Comparison of ENCODE assay signal across 19 cellular contexts in the genomic region with DNA sequence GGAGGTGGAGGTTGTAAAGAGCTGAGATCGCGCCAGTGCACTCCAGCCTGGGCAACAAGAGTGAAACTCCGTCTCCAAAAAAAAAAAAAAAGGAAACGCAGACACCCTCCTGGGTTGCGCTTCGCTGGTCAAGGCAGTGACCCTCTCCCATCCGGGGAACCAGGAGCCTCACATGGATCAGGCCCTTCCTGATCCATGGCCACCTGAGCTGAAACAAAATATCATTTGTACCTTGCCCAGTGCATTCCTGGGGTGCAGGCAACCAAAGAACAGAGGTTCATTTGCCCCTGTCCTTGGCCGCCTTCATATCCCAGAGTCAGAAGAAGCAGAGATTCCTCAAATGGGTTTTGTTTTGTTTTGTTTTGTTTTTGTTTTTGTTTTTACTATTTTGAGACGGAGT. TPM values are rescaled to one million over a fixed set of nuclear protein-coding genes. Genes with fewer than 3 reads are reported as not detected.
A peak's percentile ranks its signal among the peaks of the same experiment; 100 is the strongest.
DNase-seq lines count a peak whose midpoint lies in the region; ATAC-seq and TF ChIP-seq lines count a peak whose summit lies in the region.
"Had no signal": no experiment of that assay in that cellular context is flagged by ENCODE, and none has a peak within 500 bp of the region (broad histone marks: within the 10 kb centered on the region; RNA-seq: fewer than 3 reads in every experiment).

No MANE protein-coding gene starts in this region.

- TF ChIP-seq CTCF in nephron (IDR thresholded peaks at IDR 0.05; ENCODE audit: unreplicated experiment in 3 of 3) (no peak), parathyroid adenoma (IDR thresholded peaks at IDR 0.05) (no peak), thyroid gland (IDR thresholded peaks at IDR 0.05) (no peak), ovary (IDR thresholded peaks at IDR 0.05) (no peak), WERI-Rb-1 (IDR thresholded peaks at IDR 0.05; ENCODE audit: low read depth, low read length) (no peak)

- TF ChIP-seq POLR2A in thyroid gland (IDR thresholded peaks at IDR 0.05) (no peak), ovary (IDR thresholded peaks at IDR 0.05) (no peak)

- H2AFZ ChIP-seq in parathyroid adenoma, result peak overlapping the region; percentile 61

- H3K27ac ChIP-seq in parathyroid adenoma (no peak overlapping the region), thyroid gland (peak overlapping the region; percentile 33 to 66 (median 36)), ovary (no peak overlapping the region), WERI-Rb-1 (no peak overlapping the region)
- H3K27ac ChIP-seq: C4-2B had no signal

- H3K36me3 ChIP-seq in parathyroid adenoma (ENCODE audit: control insufficient read depth, insufficient read depth, low read length) (no peaks in the 10 kb centered on the region), thyroid gland (no peaks in the 10 kb centered on the region), ovary (no peaks in the 10 kb centered on the region), WERI-Rb-1 (no peaks in the 10 kb centered on the region)
- H3K36me3 ChIP-seq: HAP-1 had no signal

- H3K9me3 Mint-ChIP-seq in nephron, result no peaks in the 10 kb centered on the region
- H3K9me3 Mint-ChIP-seq: CD4-positive, CD25-positive, alpha-beta regulatory T cell; CD8-positive, alpha-beta T cell; HFFc6 had no signal

- H3K27me3 ChIP-seq in parathyroid adenoma (ENCODE audit: control insufficient read depth, insufficient read depth, low read length) (no peaks in the 10 kb centered on the region), thyroid gland (no peaks in the 10 kb centered on the region), ovary (no peaks in the 10 kb centered on the region), WERI-Rb-1 (ENCODE audit: insufficient read depth, low read depth, severe bottlenecking) (no peaks in the 10 kb centered on the region)

- H3K4me3 ChIP-seq in parathyroid adenoma (ENCODE audit: low read depth, low read length), result no peak overlapping the region
- H3K4me3 ChIP-seq in thyroid gland (replicated peaks in 1 of 3), result no peak overlapping the region
- H3K4me3 ChIP-seq in ovary, result no peak overlapping the region
- no peak overlapping the region for H3K4me3 ChIP-seq in WERI-Rb-1 (ENCODE audit: low read depth, low read length)
- H3K4me3 ChIP-seq: GM12878, HAP-1 had no signal

- H3K79me2 ChIP-seq in parathyroid adenoma, result no peaks in the 10 kb centered on the region

- peak overlapping the region in 2 of 3 experiments; percentile 85 for H3K27ac Mint-ChIP-seq in nephron
- H3K27ac Mint-ChIP-seq: CD4-positive, CD25-positive, alpha-beta regulatory T cell; CD8-positive, alpha-beta T cell; HFFc6 had no signal

- ATAC-seq in HG02885 (IDR thresholded peaks at IDR 0.05; ENCODE audit: poor library complexity, unreplicated experiment), result no peak
- ATAC-seq: CD8-positive, alpha-beta T cell; GM12878 had no signal

- intact Hi-C loops in thyroid gland (cut with DNase I), result no loop called here
- intact Hi-C loops in ovary (cut with DNase I), result loop anchor here in 2 of 4 donors (5.0 to 10.0 kb wide), 2 partner anchors 64 to 216 kb away; no protein-coding TSS in a partner anchor

- no peaks in the 10 kb centered on the region for H3K9me3 ChIP-seq in parathyroid adenoma (ENCODE audit: control insufficient read depth, low read length)
- no peaks in the 10 kb centered on the region for H3K9me3 ChIP-seq in thyroid gland
- no peaks in the 10 kb centered on the region for H3K9me3 ChIP-seq in ovary
- no peaks in the 10 kb centered on the region for H3K9me3 ChIP-seq in WERI-Rb-1 (ENCODE audit: severe bottlenecking)
- H3K9me3 ChIP-seq: Caco-2, HAP-1 had no signal

- H3K4me1 Mint-ChIP-seq in nephron, result peaks cover 15% of the 10 kb centered on the region

- H3K4me1 ChIP-seq in parathyroid adenoma (peaks cover 23% of the 10 kb centered on the region), thyroid gland (peaks cover 9 to 37% of the 10 kb centered on the region in 2 donors), ovary (ENCODE audit: insufficient read depth) (peaks cover 4% of the 10 kb centered on the region)

- whole genome bisulfite sequencing in thyroid gland, 2 donors, result 61 to 63% methylated on average over 9 of the region's 9 CpGs
- 76 to 83% (median 79%) methylated on average over 9 of the region's 9 CpGs for WGBS in ovary, 3 donors

- no peak overlapping the region for H3K4me3 Mint-ChIP-seq in nephron
- H3K4me3 Mint-ChIP-seq: CD4-positive, CD25-positive, alpha-beta regulatory T cell; CD8-positive, alpha-beta T cell; HFFc6 had no signal

- peak overlapping the region; percentile 13 for H3K4me2 ChIP-seq in parathyroid adenoma (ENCODE audit: low read length)

- peak; percentile 57 for DNase-seq in kidney tubule cell (ENCODE audit: low spot score)
- DNase-seq in thyroid gland, result peak; percentile 37 to 75
- no peak for DNase-seq in ovary
- no peak for DNase-seq in WERI-Rb-1
- no peak for DNase-seq in GM19240 (ENCODE audit: insufficient read length, low spot score)
- DNase-seq: Caco-2; CD4-positive, CD25-positive, alpha-beta regulatory T cell; CD8-positive, alpha-beta T cell; DMS79; EL; GDM1; GOT3; HFFc6 had no signal

- H3K9ac ChIP-seq in parathyroid adenoma, result no peak overlapping the region

- TF ChIP-seq EP300 in ovary (IDR thresholded peaks at IDR 0.05), result no peak

- H3K27me3 Mint-ChIP-seq in nephron (ENCODE audit: low read depth), result peaks cover 3% of the 10 kb centered on the region
- H3K27me3 Mint-ChIP-seq: CD4-positive, CD25-positive, alpha-beta regulatory T cell had no signal

- no peaks in the 10 kb centered on the region for H3K36me3 Mint-ChIP-seq in nephron (ENCODE audit: low read depth)
- H3K36me3 Mint-ChIP-seq: CD4-positive, CD25-positive, alpha-beta regulatory T cell; CD8-positive, alpha-beta T cell had no signal

RNA-seq across cellular contexts. Expression of a gene that starts 8.0 kb away (rescaled TPM):
- 100 to 1,000 TPM in 2 of 4 donors, 10 to 100 TPM in 2; 55.2 to 203 (median 140) TPM for total RNA-seq in thyroid gland
- 100 to 1,000 TPM in 1 of 7 donors, 10 to 100 TPM in 6; 45.0 to 121 (median 77.3) TPM for total RNA-seq in ovary
- 10 to 100 TPM; 38.3 to 66.0 TPM for polyA plus RNA-seq in ovary

RNA-seq across cellular contexts. Expression of a gene that starts 9.5 kb away (rescaled TPM):
- total RNA-seq in thyroid gland (10 to 100 TPM; 23.5 to 44.0 (median 27.9) TPM), ovary (10 to 100 TPM in 6 of 7 donors, 1 to 10 TPM in 1; 9.3 to 64.5 (median 50.3) TPM)
- 10 to 100 TPM; 13.8 to 16.9 TPM for polyA plus RNA-seq in ovary

RNA-seq across cellular contexts. Expression of a gene that starts 49.4 kb away (rescaled TPM):
- total RNA-seq in thyroid gland, result 100 to 1,000 TPM; 193 to 394 (median 316) TPM
- total RNA-seq in ovary, result 1,000 to 10,000 TPM in 2 of 7 donors, 100 to 1,000 TPM in 5; 163 to 1,260 (median 581) TPM
- polyA plus RNA-seq in ovary, result 100 to 1,000 TPM in 1 of 2 donors, 10 to 100 TPM in 1; 95.2 to 301 TPM

RNA-seq across cellular contexts. Expression of a gene that starts 55.1 kb away (rescaled TPM):
- total RNA-seq in thyroid gland, result 1 to 10 TPM in 3 of 4 donors, not detected in 1; 3.7 to 9.9 (median 5.1) TPM
- 10 to 100 TPM in 2 of 7 donors, 1 to 10 TPM in 5; 1.5 to 20.9 (median 3.7) TPM for total RNA-seq in ovary
- 1 to 10 TPM in 1 of 2 donors, under 1 TPM in 1; 0.67 to 2.7 TPM for polyA plus RNA-seq in ovary
- total RNA-seq: CD4-positive, CD25-positive, alpha-beta regulatory T cell; CD8-positive, alpha-beta T cell had no signal
- polyA plus RNA-seq: CD4-positive, CD25-positive, alpha-beta regulatory T cell had no signal

RNA-seq across cellular contexts. Expression of a gene that starts 56.6 kb away (rescaled TPM):
- total RNA-seq in thyroid gland (10 to 100 TPM in 1 of 4 donors, 1 to 10 TPM in 3; 5.7 to 17.0 (median 8.9) TPM), ovary (10 to 100 TPM in 5 of 7 donors, 1 to 10 TPM in 2; 6.0 to 18.4 (median 11.7) TPM)
- 1 to 10 TPM; 2.5 to 9.3 TPM for polyA plus RNA-seq in ovary

Comparison
In these comparisons a context has a peak if more than half of its experiments do, and no peak if none do; other contexts are left out.
1. DNase-seq: peak in kidney tubule cell (single experiment) and thyroid gland (2 of 2); none in ovary (0 of 5), WERI-Rb-1 (single experiment) and GM19240 (single experiment).
2. H3K27ac ChIP-seq: peak in thyroid gland (3 of 3); none in parathyroid adenoma (single experiment), ovary (0 of 2) and WERI-Rb-1 (single experiment).